In genomic region chr5:68274847-68275700, GRCh38 we compare ENCODE assay signal across 9 cellular contexts. TPM values are rescaled to one million over a fixed set of nuclear protein-coding genes. Genes with fewer than 3 reads are reported as not detected.
DNase-seq lines count a peak whose midpoint lies in the region; ATAC-seq, FAIRE-seq and TF ChIP-seq lines count a peak whose summit lies in the region.
"Had no signal": no experiment of that assay in that cellular context is flagged by ENCODE, and none has a peak within 500 bp of the region (broad histone marks: within the 10 kb centered on the region; RNA-seq: fewer than 3 reads in every experiment).

No MANE protein-coding gene starts in this region.

- ATAC-seq in heart left ventricle (no peak), left cardiac atrium (no peak), HG02973 (IDR thresholded peaks at IDR 0.05; ENCODE audit: unreplicated experiment) (peak; percentile 48), GM21423 (IDR thresholded peaks at IDR 0.05; ENCODE audit: unreplicated experiment) (no peak)

- peaks cover 20% of the 10 kb centered on the region for H3K4me1 Mint-ChIP-seq in astrocyte (ENCODE audit: low read depth, unreplicated experiment)

- H3K9ac ChIP-seq in astrocyte (ENCODE audit: low read length) = no peak overlapping the region

- H3K36me3 ChIP-seq in heart left ventricle = peaks cover 0 to 69% (median 63%) of the 10 kb centered on the region in 9 donors
- peaks cover 3% of the 10 kb centered on the region for H3K36me3 ChIP-seq in astrocyte (ENCODE audit: insufficient read depth, low read length)
- H3K36me3 ChIP-seq in transverse colon = peaks cover 0 to 32% (median 16%) of the 10 kb centered on the region in 4 donors

- FAIRE-seq in astrocyte (lab: Jason Lieb, UNC) = peak; percentile 23

- H3K36me3 Mint-ChIP-seq in astrocyte (ENCODE audit: low read depth, unreplicated experiment) = peaks cover 4% of the 10 kb centered on the region

- H3K4me1 ChIP-seq in heart left ventricle (peaks cover 0 to 70% (median 43%) of the 10 kb centered on the region in 12 donors), astrocyte (ENCODE audit: insufficient read depth, low read length) (peaks cover 14% of the 10 kb centered on the region), transverse colon (peaks cover 7 to 42% (median 25%) of the 10 kb centered on the region in 4 donors)

- TF ChIP-seq POLR2A in heart left ventricle (IDR thresholded peaks at IDR 0.05) (no peak), transverse colon (IDR thresholded peaks at IDR 0.05) (no peak)

- no peak for DNase-seq in heart left ventricle
- no peak for DNase-seq in left cardiac atrium
- DNase-seq in astrocyte (ENCODE audit: low read depth) = no peak
- no peak for DNase-seq in transverse colon
- no peak for DNase-seq in SIG-M5 (lab: John Stamatoyannopoulos, UW)
- no peak for DNase-seq in NCI-H82 (lab: John Stamatoyannopoulos, UW)

- H3K9me3 Mint-ChIP-seq in astrocyte (ENCODE audit: unreplicated experiment) = peaks cover 3% of the 10 kb centered on the region
- H3K9me3 Mint-ChIP-seq: neural crest cell had no signal

- H3K9me3 ChIP-seq in heart left ventricle = no peaks in the 10 kb centered on the region
- no peaks in the 10 kb centered on the region for H3K9me3 ChIP-seq in astrocyte (ENCODE audit: insufficient read depth, low read depth, low read length)
- no peaks in the 10 kb centered on the region for H3K9me3 ChIP-seq in transverse colon

- H3K4me3 Mint-ChIP-seq in astrocyte (ENCODE audit: unreplicated experiment) = no peak overlapping the region
- H3K4me3 Mint-ChIP-seq: neural crest cell had no signal

- H3K79me2 ChIP-seq in astrocyte (ENCODE audit: insufficient read depth, low read length) = no peaks in the 10 kb centered on the region

- no peak for TF ChIP-seq CTCF in heart left ventricle (IDR thresholded peaks at IDR 0.05)
- TF ChIP-seq CTCF in astrocyte (IDR thresholded peaks at IDR 0.05; ENCODE audit: insufficient read depth, low read depth, low read length) = no peak
- no peak for TF ChIP-seq CTCF in transverse colon (IDR thresholded peaks at IDR 0.05)

- intact Hi-C loops in heart left ventricle (cut with DNase I) = loop anchor here in 5 of 10 donors (5.0 kb wide), 2 partner anchors 468 to 1028 kb away; no protein-coding TSS in a partner anchor
- intact Hi-C loops in left cardiac atrium (cut with DNase I) = no loop called here
- intact Hi-C loops in transverse colon (cut with DNase I; ENCODE audit: low total_unique reads) = no loop called here

- no peak overlapping the region for H3K4me2 ChIP-seq in astrocyte (ENCODE audit: low read length)

- peak overlapping the region in 10 of 12 donors; percentile 7 to 86 (median 66) for H3K27ac ChIP-seq in heart left ventricle
- no peak overlapping the region for H3K27ac ChIP-seq in astrocyte (ENCODE audit: low read depth, low read length)
- peak overlapping the region; percentile 38 to 73 (median 64) for H3K27ac ChIP-seq in transverse colon

- WGBS in heart left ventricle, 4 donors = 68 to 74% (median 72%) methylated on average over 9 of the region's 9 CpGs
- WGBS in transverse colon (ENCODE audit: low coverage in 1 of 2), 2 donors = 69 to 70% methylated on average over 9 of the region's 9 CpGs

- no peak for TF ChIP-seq EP300 in transverse colon (IDR thresholded peaks at IDR 0.05; ENCODE audit: low read depth)

- H3K27ac Mint-ChIP-seq in astrocyte (ENCODE audit: unreplicated experiment) = no peak overlapping the region

- in situ Hi-C loops in transverse colon (cut with MboI; ENCODE audit: low pct_ligation_motif_present in 1 of 4, low pct_unique_long_range_greater_than_20kb in 1 of 4, low sequenced_read_pairs in 3 of 4) = loop anchor here (25.0 kb wide), 3 partner anchors 187 to 1038 kb away; no protein-coding TSS in a partner anchor

- H3K27me3 Mint-ChIP-seq in astrocyte (ENCODE audit: low read depth, unreplicated experiment) = no peaks in the 10 kb centered on the region

- H4K20me1 ChIP-seq in astrocyte (ENCODE audit: insufficient read depth, low read length) = peaks cover 8% of the 10 kb centered on the region

- H3K27me3 ChIP-seq in heart left ventricle (no peaks in the 10 kb centered on the region), astrocyte (ENCODE audit: insufficient read depth, low read length) (no peaks in the 10 kb centered on the region), transverse colon (no peaks in the 10 kb centered on the region)

- H3K4me3 ChIP-seq in heart left ventricle (no peak overlapping the region), astrocyte (ENCODE audit: insufficient read depth, low read depth, low read length) (no peak overlapping the region), transverse colon (no peak overlapping the region)

- no peak overlapping the region for H2AFZ ChIP-seq in astrocyte (ENCODE audit: low read depth, low read length)

RNA-seq across cellular contexts. Expression of gene PIK3R1, which starts 59.5 kb away (rescaled TPM):
- total RNA-seq in heart left ventricle (100 to 1,000 TPM in 6 of 9 donors, 10 to 100 TPM in 3; 80.3 to 221 (median 147) TPM), left cardiac atrium (100 to 1,000 TPM in 1 of 2 donors, 10 to 100 TPM in 1; 61.8 to 127 TPM), astrocyte (21.8 and 25.7 TPM in 2 replicates), transverse colon (100 to 1,000 TPM in 1 of 4 donors, 10 to 100 TPM in 3; 44.9 to 222 (median 81.6) TPM)
- polyA plus RNA-seq in heart left ventricle = 10 to 100 TPM; 16.3 to 65.2 TPM
